Comparison of ENCODE assay signal across 9 cellular contexts in the genomic region with DNA sequence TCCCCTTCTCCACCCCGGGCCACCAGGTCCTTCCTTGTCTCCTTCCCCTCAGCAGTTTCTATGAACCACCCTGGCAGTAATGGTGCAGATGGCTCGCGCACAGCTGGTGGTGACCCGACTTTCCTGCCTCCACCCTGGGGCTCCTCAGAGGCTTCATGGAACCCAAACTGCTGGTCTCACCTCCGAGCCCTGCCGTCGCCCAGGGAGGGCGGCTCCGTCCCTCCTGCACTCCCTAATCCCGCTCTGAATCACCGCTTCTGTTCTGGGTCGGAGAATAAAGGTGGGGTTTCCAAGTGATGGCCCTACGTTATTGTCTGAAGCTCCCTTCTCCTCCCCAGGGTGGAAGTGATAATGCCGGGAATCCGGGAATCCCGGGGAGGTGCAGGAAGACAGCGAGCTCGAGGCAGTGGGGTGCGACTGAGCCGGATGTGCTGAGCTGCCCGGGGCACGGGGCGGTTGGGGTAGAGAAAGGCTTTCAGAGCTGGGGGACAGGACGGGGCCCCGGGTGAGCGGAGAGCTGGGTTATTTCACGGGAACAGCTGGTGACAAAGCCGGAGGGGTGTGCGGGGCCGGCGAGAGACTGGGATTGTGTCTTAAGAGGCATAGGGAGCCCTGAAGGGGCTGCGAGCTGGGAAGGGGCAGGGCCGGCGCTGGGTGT. TPM values are rescaled to one million over a fixed set of nuclear protein-coding genes. Genes with fewer than 3 reads are reported as not detected.
A peak's percentile ranks its signal among the peaks of the same experiment; 100 is the strongest.
DNase-seq lines count a peak whose midpoint lies in the region; ATAC-seq and TF ChIP-seq lines count a peak whose summit lies in the region.
"Had no signal": no experiment of that assay in that cellular context is flagged by ENCODE, and none has a peak within 500 bp of the region (broad histone marks: within the 10 kb centered on the region; RNA-seq: fewer than 3 reads in every experiment).

No MANE protein-coding gene starts in this region.

- H3K4me1 ChIP-seq in mesendoderm (ENCODE audit: control insufficient read depth, low read depth, low read length) (no peaks in the 10 kb centered on the region), upper lobe of right lung (peaks cover 11% of the 10 kb centered on the region)

- H3K23ac ChIP-seq in mesendoderm (ENCODE audit: low read length), result no peak overlapping the region

- H4K8ac ChIP-seq in mesendoderm (ENCODE audit: low read depth, low read length), result no peak overlapping the region

- H3K4me3 Mint-ChIP-seq in activated naive CD4-positive, alpha-beta T cell treated with anti-CD3 and anti-CD28 coated beads for 36 hours, result peak overlapping the region; percentile 57

- no peaks in the 10 kb centered on the region for H3K79me2 ChIP-seq in mesendoderm (ENCODE audit: control insufficient read depth, insufficient read depth, low read length)

- intact Hi-C loops in activated naive CD4-positive, alpha-beta T cell treated with anti-CD3 and anti-CD28 coated beads for 36 hours (cut with micrococcal nuclease), result no loop called here
- intact Hi-C loops in upper lobe of right lung (cut with DNase I), result no loop called here

- WGBS in mesendoderm (ENCODE audit: extremely low coverage, insufficient coverage, low lambda C conversion rate), result no CpG with 5 or more reads among the region's 34 CpGs

- peaks cover 15% of the 10 kb centered on the region for H3K4me1 Mint-ChIP-seq in activated naive CD4-positive, alpha-beta T cell treated with anti-CD3 and anti-CD28 coated beads for 36 hours (ENCODE audit: low read depth)

- H4K5ac ChIP-seq in mesendoderm (ENCODE audit: low read length), result no peak overlapping the region

- H3K27me3 ChIP-seq in mesendoderm (ENCODE audit: insufficient read depth, low read length, poor library complexity) (no peaks in the 10 kb centered on the region), upper lobe of right lung (no peaks in the 10 kb centered on the region)

- no peak overlapping the region for H2AK5ac ChIP-seq in mesendoderm (ENCODE audit: low read length)

- H2BK5ac ChIP-seq in mesendoderm (ENCODE audit: low read length), result no peak overlapping the region

- no peak overlapping the region for H2BK120ac ChIP-seq in mesendoderm (ENCODE audit: low read depth, low read length)

- ATAC-seq in upper lobe of right lung (peak; percentile 42), GM18873 (IDR thresholded peaks at IDR 0.05; ENCODE audit: low FRiP score, unreplicated experiment) (no peak)

- no peaks in the 10 kb centered on the region for H3K9me3 ChIP-seq in upper lobe of right lung

- peak overlapping the region; percentile 52 for H3K18ac ChIP-seq in mesendoderm (ENCODE audit: low read length)

- peak overlapping the region; percentile 53 for H3K4me3 ChIP-seq in coronary artery
- H3K4me3 ChIP-seq in mesendoderm (ENCODE audit: low read length), result peak overlapping the region; percentile 24
- H3K4me3 ChIP-seq in upper lobe of right lung, result peak overlapping the region; percentile 35

- peaks cover 15% of the 10 kb centered on the region for H3K27me3 Mint-ChIP-seq in activated naive CD4-positive, alpha-beta T cell treated with anti-CD3 and anti-CD28 coated beads for 36 hours (ENCODE audit: low read depth)

- H3K56ac ChIP-seq in mesendoderm (ENCODE audit: low read length), result peak overlapping the region; percentile 85

- no peak overlapping the region for H3K4ac ChIP-seq in mesendoderm (ENCODE audit: low read depth, low read length)

- peak overlapping the region; percentile 97 for H3K4me2 ChIP-seq in mesendoderm (ENCODE audit: low read length)

- H2BK15ac ChIP-seq in mesendoderm (replicated peaks; ENCODE audit: low read depth), result no peak overlapping the region

- no peaks in the 10 kb centered on the region for H3K36me3 ChIP-seq in mesendoderm (ENCODE audit: control insufficient read depth, insufficient read depth, low read length)
- H3K36me3 ChIP-seq in upper lobe of right lung, result no peaks in the 10 kb centered on the region

- CTCF ChIA-PET in activated naive CD4-positive, alpha-beta T cell treated with anti-CD3 and anti-CD28 coated beads for 36 hours (lab: Charles Lee), result interaction anchor here (1.0 to 1.5 kb wide), 5 partner anchors 21 to 297 kb away, joined by 3 to 6 read pairs (median 5); a partner anchor contains a TSS

- peak overlapping the region in 1 of 2 donors; percentile 41 for H3K27ac ChIP-seq in coronary artery
- peak overlapping the region; percentile 46 for H3K27ac ChIP-seq in mesendoderm (ENCODE audit: low read depth, low read length)
- peak overlapping the region; percentile 24 for H3K27ac ChIP-seq in upper lobe of right lung

- TF ChIP-seq CTCF in coronary artery (IDR thresholded peaks at IDR 0.05) (no peak), upper lobe of right lung (IDR thresholded peaks at IDR 0.05) (no peak)

- DNase-seq in activated naive CD4-positive, alpha-beta T cell treated with anti-CD3 and anti-CD28 coated beads for 36 hours, result peak; percentile 22
- DNase-seq in activated naive CD4-positive, alpha-beta T cell treated with anti-CD3 and anti-CD28 coated beads, Interleukin-2, amount 50 U/mL, for 16 hours, result no peak
- DNase-seq in coronary artery (ENCODE audit: low spot score), result no peak
- DNase-seq in mesendoderm, result peak; percentile 83
- DNase-seq in upper lobe of right lung, result no peak
- DNase-seq in HUDEP-2 (lab: John Stamatoyannopoulos, UW; ENCODE audit: unreplicated experiment in 76 of 76), result no peak
- DNase-seq in DMS114 treated with DMSO at 0.1 percent for 48 hours (lab: John Stamatoyannopoulos, UW; ENCODE audit: unreplicated experiment), result no peak

- no peak overlapping the region for H3K27ac Mint-ChIP-seq in activated naive CD4-positive, alpha-beta T cell treated with anti-CD3 and anti-CD28 coated beads for 36 hours

- no peaks in the 10 kb centered on the region for H3K79me1 ChIP-seq in mesendoderm (ENCODE audit: low read length)

- no peaks in the 10 kb centered on the region for H3K9me3 Mint-ChIP-seq in activated naive CD4-positive, alpha-beta T cell treated with anti-CD3 and anti-CD28 coated beads for 36 hours

- H3K9ac ChIP-seq in mesendoderm (ENCODE audit: low read length), result peak overlapping the region; percentile 57

- H3K36me3 Mint-ChIP-seq in activated naive CD4-positive, alpha-beta T cell treated with anti-CD3 and anti-CD28 coated beads for 36 hours (ENCODE audit: low read depth), result no peaks in the 10 kb centered on the region

RNA-seq across cellular contexts. Expression of a gene that starts 0.7 kb away (rescaled TPM):
- not detected for total RNA-seq in activated naive CD4-positive, alpha-beta T cell treated with anti-CD3 and anti-CD28 coated beads for 36 hours
- polyA plus RNA-seq in mesendoderm (2013, experiment 1 of 2), result 0.28 TPM
- 0.49 TPM for polyA plus RNA-seq in mesendoderm (2013, experiment 2 of 2)
- total RNA-seq in upper lobe of right lung, result 0.81 TPM
- total RNA-seq: T-helper 1 cell treated with Interleukin-12 subunit alpha and Interleukin-12 subunit beta and Interleukin-4 antibody, amounts not matched to agents 30 ng/mL and 1 ng/mL, for 36 hours had no signal

RNA-seq across cellular contexts. Expression of a gene that starts 23.0 kb away (rescaled TPM):
- total RNA-seq in activated naive CD4-positive, alpha-beta T cell treated with anti-CD3 and anti-CD28 coated beads for 36 hours, result under 1 TPM; 0.44 to 0.57 TPM
- 0.69 TPM for polyA plus RNA-seq in mesendoderm (2013, experiment 1 of 2)
- 0.71 TPM for polyA plus RNA-seq in mesendoderm (2013, experiment 2 of 2)
- 1.2 TPM for total RNA-seq in upper lobe of right lung

RNA-seq across cellular contexts. Expression of a gene that starts 23.7 kb away (rescaled TPM):
- under 1 TPM in 1 of 2 experiments, not detected in 1; 0.17 TPM for total RNA-seq in activated naive CD4-positive, alpha-beta T cell treated with anti-CD3 and anti-CD28 coated beads for 36 hours
- 0.04 TPM for polyA plus RNA-seq in mesendoderm (2013, experiment 1 of 2)
- polyA plus RNA-seq in mesendoderm (2013, experiment 2 of 2), result 0.07 TPM
- 1.2 TPM for total RNA-seq in upper lobe of right lung

RNA-seq across cellular contexts. Expression of a gene that starts 43.9 kb away (rescaled TPM):
- under 1 TPM in 1 of 2 experiments, not detected in 1; 0.17 TPM for total RNA-seq in activated naive CD4-positive, alpha-beta T cell treated with anti-CD3 and anti-CD28 coated beads for 36 hours
- 3.3 TPM for polyA plus RNA-seq in mesendoderm (2013, experiment 1 of 2)
- polyA plus RNA-seq in mesendoderm (2013, experiment 2 of 2), result 3.7 TPM
- total RNA-seq in upper lobe of right lung, result 54.5 TPM

RNA-seq across cellular contexts. Expression of a gene that starts 50.2 kb away (rescaled TPM):
- total RNA-seq in activated naive CD4-positive, alpha-beta T cell treated with anti-CD3 and anti-CD28 coated beads for 36 hours, result not detected
- 0.45 TPM for polyA plus RNA-seq in mesendoderm (2013, experiment 1 of 2)
- polyA plus RNA-seq in mesendoderm (2013, experiment 2 of 2), result 0.24 TPM
- total RNA-seq in upper lobe of right lung, result 3.8 TPM
- total RNA-seq: T-helper 1 cell treated with Interleukin-12 subunit alpha and Interleukin-12 subunit beta and Interleukin-4 antibody, amounts not matched to agents 30 ng/mL and 1 ng/mL, for 36 hours had no signal

Comparison
In these comparisons a context has a peak if more than half of its experiments do, and no peak if none do; other contexts are left out.
1. DNase-seq: peak in activated naive CD4-positive, alpha-beta T cell treated with anti-CD3 and anti-CD28 coated beads for 36 hours (single experiment) and mesendoderm (single experiment); none in activated naive CD4-positive, alpha-beta T cell treated with anti-CD3 and anti-CD28 coated beads, Interleukin-2, amount 50 U/mL, for 16 hours (single experiment), coronary artery (single experiment), upper lobe of right lung (single experiment), HUDEP-2 (0 of 76) and DMS114 treated with DMSO at 0.1 percent for 48 hours (single experiment).
2. Peak in every context shown above with its lines, with median percentiles within 50 percentile points of each other: H3K4me3 ChIP-seq.